17 cellular contexts compared by ENCODE assay signal in the genomic region with DNA sequence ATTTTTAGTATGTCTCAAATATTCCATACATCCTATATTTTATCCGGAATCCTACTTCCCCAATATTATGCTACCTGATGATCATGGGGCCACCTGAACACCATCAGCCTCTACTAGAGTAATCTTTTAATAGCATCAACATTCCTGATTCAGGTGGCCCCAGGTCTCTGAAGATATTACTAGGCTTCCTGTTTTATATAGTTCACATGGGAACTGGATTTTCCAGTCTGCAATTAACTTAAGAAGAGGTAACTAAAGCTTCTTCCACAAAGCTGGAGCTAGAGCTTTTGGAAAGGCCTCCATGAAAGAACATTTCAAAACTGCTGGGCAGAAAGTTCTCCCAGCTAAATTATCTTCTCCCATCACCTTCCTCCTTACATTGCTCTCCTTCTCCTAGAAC.
A peak's percentile ranks its signal among the peaks of the same experiment; 100 is the strongest.
DNase-seq lines count a peak whose midpoint lies in the region; ATAC-seq and TF ChIP-seq lines count a peak whose summit lies in the region.
"Had no signal": no experiment of that assay in that cellular context is flagged by ENCODE, and none has a peak within 500 bp of the region (broad histone marks: within the 10 kb centered on the region; RNA-seq: fewer than 3 reads in every experiment).

No MANE protein-coding gene starts in this region.

- no peak overlapping the region for H3K4me3 ChIP-seq in PC-3 (ENCODE audit: low read length)
- no peak overlapping the region for H3K4me3 ChIP-seq in smooth muscle cell
- H3K4me3 ChIP-seq: colonic mucosa, gastrocnemius medialis, left lung, MG63 had no signal

- H3K9me2 ChIP-seq in PC-3 (replicated peaks; ENCODE audit: low read length): no peaks in the 10 kb centered on the region

- peaks cover 4% of the 10 kb centered on the region; the same call in 1 of the 2 replicates for H4K20me1 ChIP-seq in PC-3 (ENCODE audit: low read length)
- peaks cover 20% of the 10 kb centered on the region for H4K20me1 ChIP-seq in smooth muscle cell (ENCODE audit: low read depth)

- intact Hi-C loops in PC-3 (cut with micrococcal nuclease): no loop called here
- intact Hi-C loops in left cardiac atrium (cut with DNase I): no loop called here

- DNase-seq in activated CD8-positive, alpha-beta memory T cell treated with anti-CD3 and anti-CD28 coated beads, Interleukin-2, amount 10 ng/mL, durations not matched to agents 7 days and 5 days: no peak
- no peak for DNase-seq in activated CD8-positive, alpha-beta memory T cell treated with anti-CD3 and anti-CD28 coated beads, Interleukin-2, amount 50 U/mL, for 4 hours
- DNase-seq in PC-3 (peak; percentile 60), epithelial cell of prostate (ENCODE audit: low read depth, low spot score) (no peak), smooth muscle cell (lab: John Stamatoyannopoulos, UW; ENCODE audit: unreplicated experiment) (no peak), islet precursor cell (no peak), left cardiac atrium (no peak), NOMO-1 (lab: John Stamatoyannopoulos, UW; ENCODE audit: unreplicated experiment in 2 of 2) (no peak)
- DNase-seq: amniotic stem cell had no signal

- H2AFZ ChIP-seq in PC-3 (ENCODE audit: low read length) (no peak overlapping the region), smooth muscle cell (ENCODE audit: low read depth) (no peak overlapping the region)

- peak overlapping the region; percentile 33 for H3K27ac Mint-ChIP-seq in activated CD8-positive, alpha-beta memory T cell treated with anti-CD3 and anti-CD28 coated beads, Interleukin-2, amount 10 ng/mL, durations not matched to agents 7 days and 5 days
- H3K27ac Mint-ChIP-seq: activated naive CD4-positive, alpha-beta T cell treated with anti-CD3 and anti-CD28 coated beads for 36 hours had no signal

- H3K9ac ChIP-seq in PC-3 (ENCODE audit: low read length): no peak overlapping the region
- no peak overlapping the region for H3K9ac ChIP-seq in smooth muscle cell (ENCODE audit: low read depth)

- H3K36me3 Mint-ChIP-seq in activated CD8-positive, alpha-beta memory T cell treated with anti-CD3 and anti-CD28 coated beads, Interleukin-2, amount 10 ng/mL, durations not matched to agents 7 days and 5 days: peaks cover 33% of the 10 kb centered on the region

- H3K27ac ChIP-seq in PC-3 (ENCODE audit: low read length): peak overlapping the region; percentile 13; the same call in 1 of the 2 replicates
- H3K27ac ChIP-seq in epithelial cell of prostate: peak overlapping the region; percentile 22
- H3K27ac ChIP-seq in smooth muscle cell (ENCODE audit: low read depth): peak overlapping the region; percentile 26
- H3K27ac ChIP-seq: colonic mucosa, gastrocnemius medialis, left lung, WERI-Rb-1 had no signal

- H3K27me3 ChIP-seq in PC-3 (ENCODE audit: low read length) (no peaks in the 10 kb centered on the region), smooth muscle cell (ENCODE audit: low read depth) (no peaks in the 10 kb centered on the region)
- H3K27me3 ChIP-seq: colonic mucosa, gastrocnemius medialis, left lung, MG63 had no signal

- H3K9me3 ChIP-seq in PC-3 (ENCODE audit: low read length) (no peaks in the 10 kb centered on the region), smooth muscle cell (replicated peaks; ENCODE audit: low read depth) (no peaks in the 10 kb centered on the region)
- H3K9me3 ChIP-seq: colonic mucosa, gastrocnemius medialis, left lung, MG63 had no signal

- H3K4me3 Mint-ChIP-seq in activated CD8-positive, alpha-beta memory T cell treated with anti-CD3 and anti-CD28 coated beads, Interleukin-2, amount 10 ng/mL, durations not matched to agents 7 days and 5 days: no peak overlapping the region
- H3K4me3 Mint-ChIP-seq: activated CD4-positive, alpha-beta T cell treated with anti-CD3 and anti-CD28 coated beads, Interleukin-2, amount 10 ng/mL, durations not matched to agents 24 days and 14 days; activated naive CD4-positive, alpha-beta T cell treated with anti-CD3 and anti-CD28 coated beads for 36 hours; type B pancreatic cell had no signal

- TF ChIP-seq CTCF in PC-3 (conservative IDR thresholded peaks at IDR 0.05; ENCODE audit: low read depth, low read length): no peak
- TF ChIP-seq CTCF in smooth muscle cell (IDR thresholded peaks at IDR 0.05; ENCODE audit: borderline replicate concordance, insufficient read depth, poor library complexity, severe bottlenecking): no peak

- H3F3A ChIP-seq in PC-3 (ENCODE audit: low read length, unreplicated experiment): peaks cover 2% of the 10 kb centered on the region
- no peaks in the 10 kb centered on the region for H3F3A ChIP-seq in smooth muscle cell (ENCODE audit: low read depth)

- no peak for ATAC-seq in activated CD8-positive, alpha-beta memory T cell treated with anti-CD3 and anti-CD28 coated beads, Interleukin-2, amount 10 ng/mL, durations not matched to agents 7 days and 5 days
- ATAC-seq in PC-3 (peak; percentile 12; the same call in 1 of the 2 replicates), left cardiac atrium (no peak)

- H3K4me2 ChIP-seq in PC-3 (ENCODE audit: low read length): peak overlapping the region; percentile 1
- H3K4me2 ChIP-seq in smooth muscle cell: no peak overlapping the region

- no peaks in the 10 kb centered on the region for H3K9me3 Mint-ChIP-seq in activated CD8-positive, alpha-beta memory T cell treated with anti-CD3 and anti-CD28 coated beads, Interleukin-2, amount 10 ng/mL, durations not matched to agents 7 days and 5 days (ENCODE audit: low read depth)
- H3K9me3 Mint-ChIP-seq: activated naive CD4-positive, alpha-beta T cell treated with anti-CD3 and anti-CD28 coated beads for 36 hours had no signal

- CTCF ChIA-PET in activated CD8-positive, alpha-beta memory T cell treated with anti-CD3 and anti-CD28 coated beads, Interleukin-2, amount 10 ng/mL, durations not matched to agents 7 days and 5 days (lab: Charles Lee): interaction anchor here (0.6 to 1.9 kb wide), 12 partner anchors 9 to 225 kb away, joined by 3 to 14 read pairs (median 4); no protein-coding TSS in a partner anchor
- CTCF ChIA-PET in PC-3 (lab: Charles Lee): interaction anchor here (0.6 kb wide), 1 partner anchor 145 kb away, joined by 4 read pairs; no protein-coding TSS in a partner anchor

- peaks cover 43% of the 10 kb centered on the region for H3K36me3 ChIP-seq in PC-3 (ENCODE audit: low read depth, low read length)
- H3K36me3 ChIP-seq in smooth muscle cell (ENCODE audit: low read depth): peaks cover 10% of the 10 kb centered on the region
- H3K36me3 ChIP-seq: colonic mucosa had no signal

- H3K4me1 ChIP-seq in PC-3 (ENCODE audit: insufficient read depth, low read length) (peaks cover 32% of the 10 kb centered on the region), smooth muscle cell (ENCODE audit: low read depth) (no peaks in the 10 kb centered on the region)
- H3K4me1 ChIP-seq: colonic mucosa had no signal

- no peaks in the 10 kb centered on the region for H3K27me3 Mint-ChIP-seq in activated CD8-positive, alpha-beta memory T cell treated with anti-CD3 and anti-CD28 coated beads, Interleukin-2, amount 10 ng/mL, durations not matched to agents 7 days and 5 days
- H3K27me3 Mint-ChIP-seq: activated CD4-positive, alpha-beta T cell treated with anti-CD3 and anti-CD28 coated beads, Interleukin-2, amount 10 ng/mL, durations not matched to agents 24 days and 14 days; type B pancreatic cell had no signal

- no TSS peak for BruUV-seq in PC-3 (replicated peaks; lab: Mats Ljungman, UMichigan)

- peaks cover 13% of the 10 kb centered on the region for H3K4me1 Mint-ChIP-seq in activated CD8-positive, alpha-beta memory T cell treated with anti-CD3 and anti-CD28 coated beads, Interleukin-2, amount 10 ng/mL, durations not matched to agents 7 days and 5 days

- 96% methylated on average over 1 of the region's 1 CpG for WGBS in smooth muscle cell (ENCODE audit: low lambda C conversion rate)

- H3K79me2 ChIP-seq in PC-3 (ENCODE audit: low read length) (peaks cover 9% of the 10 kb centered on the region; the same call in 1 of the 2 replicates), smooth muscle cell (ENCODE audit: low read depth) (no peaks in the 10 kb centered on the region)

- POLR2A ChIA-PET in PC-3 (lab: Charles Lee; ENCODE audit: unreplicated experiment): no interaction called here
